Comparison of ENCODE assay signal across 9 cellular contexts in the genomic region with DNA sequence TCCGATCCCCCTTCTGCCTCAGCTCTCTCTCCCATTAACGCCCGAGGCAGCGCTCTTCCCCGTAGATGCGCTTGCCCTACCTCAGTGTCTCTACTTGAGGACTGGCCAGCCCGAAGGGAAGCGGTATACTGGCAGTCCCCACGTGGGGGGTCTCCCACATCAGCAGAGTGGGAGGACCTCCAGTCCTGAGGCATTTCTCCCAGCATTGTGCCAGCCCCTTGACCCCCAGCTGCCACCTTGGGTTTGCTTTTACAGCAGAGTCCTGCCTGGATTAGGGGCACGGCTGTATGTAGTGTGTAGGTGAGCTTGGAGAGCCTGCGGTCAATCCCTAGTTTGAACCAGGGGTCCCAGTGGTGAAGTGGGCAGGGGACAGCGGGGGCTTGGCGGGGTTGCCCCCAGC. TPM values are rescaled to one million over a fixed set of nuclear protein-coding genes. Genes with fewer than 3 reads are reported as not detected.
A peak's percentile ranks its signal among the peaks of the same experiment; 100 is the strongest.
DNase-seq lines count a peak whose midpoint lies in the region; ATAC-seq and TF ChIP-seq lines count a peak whose summit lies in the region.
"Had no signal": no experiment of that assay in that cellular context is flagged by ENCODE, and none has a peak within 500 bp of the region (broad histone marks: within the 10 kb centered on the region; RNA-seq: fewer than 3 reads in every experiment).

No MANE protein-coding gene starts in this region.

- H3K36me3 Mint-ChIP-seq in natural killer cell = no peaks in the 10 kb centered on the region

- H3K27ac ChIP-seq in HUES64 (ENCODE audit: low read depth, low read length) = no peak overlapping the region
- H3K27ac ChIP-seq in duodenal mucosa (ENCODE audit: low read depth, low read length) = no peak overlapping the region
- H3K27ac ChIP-seq: KMS-11 had no signal

- H3K9ac ChIP-seq in HUES64 (ENCODE audit: low read depth, low read length) = peak overlapping the region; percentile 68
- H3K9ac ChIP-seq in duodenal mucosa (ENCODE audit: low read depth in 1 of 2, low read length in 2 of 2) = peak overlapping the region; percentile 56 to 75
- H3K9ac ChIP-seq: KMS-11 had no signal

- H3K36me3 ChIP-seq in HUES64 (ENCODE audit: insufficient read depth, low read length) (peaks cover 20% of the 10 kb centered on the region), duodenal mucosa (ENCODE audit: control insufficient read depth in 1 of 2, insufficient read depth in 2 of 2, low read length in 2 of 2) (peaks cover 0 to 8% of the 10 kb centered on the region in 2 donors)

- no peak for TF ChIP-seq CTCF in AG04449 (IDR thresholded peaks at IDR 0.05; ENCODE audit: insufficient read depth, low read length, missing control alignments)
- no peak for TF ChIP-seq CTCF in natural killer cell (IDR thresholded peaks at IDR 0.05)

- CTCF ChIA-PET in AG04449 (lab: Yijun Ruan, JAX) = interaction anchor here (0.8 to 1.5 kb wide), 5 partner anchors 9 to 70 kb away, joined by 3 to 6 read pairs (median 4); no protein-coding TSS in a partner anchor

- WGBS in HUES64 = 10% methylated on average over 13 of the region's 13 CpGs

- peaks cover 23 to 37% of the 10 kb centered on the region in 2 donors for H3K27me3 Mint-ChIP-seq in natural killer cell (ENCODE audit: low read depth in 2 of 2)

- intact Hi-C loops in natural killer cell (cut with micrococcal nuclease) (no loop called here), posterior vena cava (cut with DNase I) (no loop called here)

- no peaks in the 10 kb centered on the region for H3K9me3 ChIP-seq in HUES64 (ENCODE audit: insufficient read depth, low read depth, low read length)
- no peaks in the 10 kb centered on the region for H3K9me3 ChIP-seq in duodenal mucosa (ENCODE audit: control insufficient read depth in 1 of 2, low read length in 2 of 2)

- H3K27me3 ChIP-seq in HUES64 (ENCODE audit: insufficient read depth, low read length) (peaks cover 31% of the 10 kb centered on the region), duodenal mucosa (ENCODE audit: control insufficient read depth in 1 of 2, insufficient read depth in 2 of 2, low read length in 2 of 2) (no peaks in the 10 kb centered on the region)

- DNase-seq in AG04449 (ENCODE audit: low read depth, low spot score) (no peak), natural killer cell (no peak), Kasumi-1 (lab: John Stamatoyannopoulos, UW) (no peak), SKM-1 (lab: John Stamatoyannopoulos, UW; ENCODE audit: unreplicated experiment) (no peak), posterior vena cava (ENCODE audit: low spot score) (no peak)

- H3K4me3 ChIP-seq in AG04449 (ENCODE audit: low read depth, low read length) (peak overlapping the region; percentile 53), HUES64 (ENCODE audit: low read length) (peak overlapping the region; percentile 83), duodenal mucosa (ENCODE audit: low read depth in 1 of 2, low read length in 2 of 2) (peak overlapping the region; percentile 73 to 78)

- H3K4me3 Mint-ChIP-seq in natural killer cell = peak overlapping the region; percentile 74

- no peaks in the 10 kb centered on the region for H3K9me3 Mint-ChIP-seq in natural killer cell

- POLR2A ChIA-PET in AG04449 (lab: Yijun Ruan, JAX) = interaction anchor here (1.4 kb wide), 1 partner anchor 9 kb away, joined by 6 read pairs; no protein-coding TSS in a partner anchor

- peaks cover 37% of the 10 kb centered on the region for H3K4me1 ChIP-seq in HUES64 (ENCODE audit: insufficient read depth, low read length)
- peaks cover 45 to 59% of the 10 kb centered on the region in 2 donors for H3K4me1 ChIP-seq in duodenal mucosa (ENCODE audit: control insufficient read depth in 1 of 2, insufficient read depth in 2 of 2, low read length in 2 of 2)

- H3K4me1 Mint-ChIP-seq in natural killer cell = peaks cover 6 to 29% of the 10 kb centered on the region in 2 donors

- H3K27ac Mint-ChIP-seq in natural killer cell = no peak overlapping the region

- no peak for ATAC-seq in natural killer cell
- ATAC-seq in HG02759 (IDR thresholded peaks at IDR 0.05; ENCODE audit: unreplicated experiment) = no peak

RNA-seq across cellular contexts. Expression of gene SEMA3F, which starts 0.8 kb away (rescaled TPM):
- polyA plus RNA-seq in HUES64 (2013, experiment 1 of 2) = 15.5 TPM
- polyA plus RNA-seq in HUES64 (2013, experiment 2 of 2) = 28.2 TPM
- 1 to 10 TPM in 1 of 3 donors, under 1 TPM in 2; 0.16 to 1.1 (median 0.78) TPM for total RNA-seq in natural killer cell
- total RNA-seq in posterior vena cava = 10 to 100 TPM; 27.8 to 48.0 TPM

RNA-seq across cellular contexts. Expression of gene GNAT1, which starts 35.5 kb away (rescaled TPM):
- polyA plus RNA-seq in HUES64 (2013, experiment 1 of 2) = not detected
- polyA plus RNA-seq in HUES64 (2013, experiment 2 of 2) = not detected
- total RNA-seq in natural killer cell = not detected
- not detected for total RNA-seq in posterior vena cava

RNA-seq across cellular contexts. Expression of gene SLC38A3, which starts 49.2 kb away (rescaled TPM):
- 0.60 TPM for polyA plus RNA-seq in HUES64 (2013, experiment 1 of 2)
- 0.95 TPM for polyA plus RNA-seq in HUES64 (2013, experiment 2 of 2)
- total RNA-seq in natural killer cell = under 1 TPM in 1 of 3 donors, not detected in 2; 0.82 TPM
- under 1 TPM; 0.37 to 0.62 TPM for total RNA-seq in posterior vena cava

Comparison
In these comparisons a context has a peak if more than half of its experiments do, and no peak if none do; other contexts are left out.
1. RNA of gene SEMA3F, which starts 0.8 kb away (total RNA-seq): 27.8 to 48.0 TPM in posterior vena cava; 0.16 to 1.1 TPM in natural killer cell; every median in the first group is over 10 times any median in the second.
2. Peak in every context shown above with its lines, with median percentiles within 50 percentile points of each other: H3K4me3 ChIP-seq.